In genomic region chr3:171204942-171205341, GRCh38 we compare ENCODE assay signal across 21 cellular contexts.
"Had no signal": no experiment of that assay in that cellular context is flagged by ENCODE, and none has a peak within 500 bp of the region (broad histone marks: within the 10 kb centered on the region; RNA-seq: fewer than 3 reads in every experiment).

No MANE protein-coding gene starts in this region.

- H3K27me3 Mint-ChIP-seq: memory B cell; naive thymus-derived CD4-positive, alpha-beta T cell; stimulated activated naive B cell treated with anti-CD40 and anti-IgM and Interleukin-4, amounts not matched to agents 10 μg/mL and 1 μg/mL and 100 μg/mL, for 72 hours had no signal

- H3K4me1 Mint-ChIP-seq: memory B cell; stimulated activated naive B cell treated with anti-CD40 and anti-IgM and Interleukin-4, amounts not matched to agents 10 μg/mL and 1 μg/mL and 100 μg/mL, for 72 hours had no signal

- H3K36me3 ChIP-seq: brain microvascular endothelial cell, gastrocnemius medialis, neutrophil, spleen had no signal

- H3K9me3 Mint-ChIP-seq: activated T-cell treated with anti-CD3 and anti-CD28 coated beads, Interleukin-2, amount 50 U/mL, for 72 hours; memory B cell; T-helper 1 cell treated with Interleukin-12 subunit alpha and Interleukin-12 subunit beta and Interleukin-4 antibody, amounts not matched to agents 30 μg/mL and 1 μg/mL, for 36 hours had no signal

- H3K4me3 ChIP-seq: gastrocnemius medialis, left lung, spleen had no signal

- H3K9me3 ChIP-seq: gastrocnemius medialis, left lung, neutrophil had no signal

- H3K4me3 Mint-ChIP-seq: activated T-cell treated with anti-CD3 and anti-CD28 coated beads, Interleukin-2, amount 50 U/mL, for 72 hours; memory B cell; naive thymus-derived CD4-positive, alpha-beta T cell; stimulated activated naive B cell treated with anti-CD40 and anti-IgM and Interleukin-4, amounts not matched to agents 10 μg/mL and 1 μg/mL and 100 μg/mL, for 72 hours; T-helper 1 cell treated with Interleukin-12 subunit alpha and Interleukin-12 subunit beta and Interleukin-4 antibody, amounts not matched to agents 30 μg/mL and 1 μg/mL, for 36 hours had no signal

- H3K9ac ChIP-seq: parathyroid adenoma had no signal

- H3K4me1 ChIP-seq: left lung, spleen had no signal

- H3K27me3 ChIP-seq: brain microvascular endothelial cell, gastrocnemius medialis, left lung, neutrophil, spleen had no signal

- H3K27ac ChIP-seq: brain microvascular endothelial cell, epithelial cell of prostate, gastrocnemius medialis, left lung, neutrophil, parathyroid adenoma, VCaP had no signal

- FAIRE-seq: kidney had no signal

- H3K27ac Mint-ChIP-seq: activated T-cell treated with anti-CD3 and anti-CD28 coated beads, Interleukin-2, amount 50 U/mL, for 72 hours; memory B cell; stimulated activated naive B cell treated with anti-CD40 and anti-IgM and Interleukin-4, amounts not matched to agents 10 μg/mL and 1 μg/mL and 100 μg/mL, for 72 hours; T-helper 1 cell treated with Interleukin-12 subunit alpha and Interleukin-12 subunit beta and Interleukin-4 antibody, amounts not matched to agents 30 μg/mL and 1 μg/mL, for 36 hours had no signal

- DNase-seq: activated CD4-positive, alpha-beta T cell treated with anti-CD3 and anti-CD28 coated beads, Interleukin-2, amount 50 U/mL, for 4 hours; activated effector memory CD4-positive, alpha-beta T cell treated with anti-CD3 and anti-CD28 coated beads, Interleukin-2, amount 50 U/mL, for 16 hours; activated naive CD4-positive, alpha-beta T cell treated with anti-CD3 and anti-CD28 coated beads, Interleukin-2, amount 50 U/mL, for 16 hours; activated T-cell treated with anti-CD3 and anti-CD28 coated beads, Interleukin-2, amount 50 U/mL, for 72 hours; aorta; brain microvascular endothelial cell; cerebellar nuclear complex; effector memory CD4-positive, alpha-beta T cell; gastrocnemius medialis; head of caudate nucleus; kidney; left lung; naive thymus-derived CD4-positive, alpha-beta T cell; spleen; stimulated activated naive B cell treated with anti-CD40 and anti-IgM and Interleukin-4, amounts not matched to agents 10 μg/mL and 1 μg/mL and 100 μg/mL, for 72 hours had no signal
